Comparison of ENCODE assay signal across 9 cellular contexts in genomic region chr17:13306310-13306962, GRCh38.
DNase-seq lines count a peak whose midpoint lies in the region; ATAC-seq and TF ChIP-seq lines count a peak whose summit lies in the region.
"Had no signal": no experiment of that assay in that cellular context is flagged by ENCODE, and none has a peak within 500 bp of the region (broad histone marks: within the 10 kb centered on the region; RNA-seq: fewer than 3 reads in every experiment).

No MANE protein-coding gene starts in this region.

- intact Hi-C loops in mammary epithelial cell (cut with micrococcal nuclease) = no loop called here

- dilution Hi-C loops in mammary epithelial cell (cut with HindIII; ENCODE audit: low sequenced_read_pairs) = no loop called here

- CTCF ChIA-PET in mammary epithelial cell (lab: Charles Lee; ENCODE audit: low non-redundant PET) = no interaction called here

- peaks cover 21% of the 10 kb centered on the region for H3K9me3 Mint-ChIP-seq in nephron progenitor cell

- no peaks in the 10 kb centered on the region for H3K9me3 ChIP-seq in mammary epithelial cell (replicated peaks; ENCODE audit: insufficient read depth, low read length)

- no peak overlapping the region for H3K4me3 Mint-ChIP-seq in nephron progenitor cell

- H3K27me3 Mint-ChIP-seq in nephron progenitor cell (ENCODE audit: low read depth, poor library complexity) = peaks cover 4% of the 10 kb centered on the region

- H3K4me3 ChIP-seq in mammary epithelial cell (replicated peaks in 1 of 3; ENCODE audit: insufficient read depth in 1 of 3, low read depth in 2 of 3, low read length in 3 of 3) = no peak overlapping the region
- H3K4me3 ChIP-seq: BLaER1 treated with 17β-estradiol and CSF1 and Interleukin-3, amounts not matched to agents 10 nM and 100 nM had no signal

- no TSS peak for BruUV-seq in mammary epithelial cell (replicated peaks; lab: Mats Ljungman, UMichigan)

- H3K27ac ChIP-seq in mammary epithelial cell (ENCODE audit: insufficient read depth, low read depth, low read length) = no peak overlapping the region
- H3K27ac ChIP-seq: BLaER1 treated with 17β-estradiol and CSF1 and Interleukin-3, amounts not matched to agents 10 nM and 100 nM had no signal

- DNase-seq in NCI-H2171 treated with DMSO at 0.1 percent for 48 hours (lab: John Stamatoyannopoulos, UW) = peak; percentile 25
- no peak for DNase-seq in NCI-H2171 (lab: John Stamatoyannopoulos, UW)
- peak; percentile 52 for DNase-seq in NCI-H69 (lab: John Stamatoyannopoulos, UW)
- DNase-seq in mammary epithelial cell = peak; percentile 51
- peak; percentile 41 for DNase-seq in nephron progenitor cell
- DNase-seq in activated CD8-positive, alpha-beta memory T cell treated with anti-CD3 and anti-CD28 coated beads, Interleukin-2, amount 50 U/mL, for 48 hours = no peak

- in situ Hi-C loops in mammary epithelial cell (cut with MboI; ENCODE audit: low sequenced_read_pairs in 2 of 2) = no loop called here

- no peaks in the 10 kb centered on the region for H3K36me3 ChIP-seq in mammary epithelial cell (ENCODE audit: insufficient read depth, low read length)
- H3K36me3 ChIP-seq: BLaER1 treated with 17β-estradiol and CSF1 and Interleukin-3, amounts not matched to agents 10 nM and 100 nM had no signal

- H3K4me2 ChIP-seq in mammary epithelial cell (ENCODE audit: insufficient read depth, low read depth, low read length) = no peak overlapping the region
- H3K4me2 ChIP-seq: BLaER1 treated with 17β-estradiol and CSF1 and Interleukin-3, amounts not matched to agents 10 nM and 100 nM had no signal

- H3K4me1 Mint-ChIP-seq in nephron progenitor cell = peaks cover 19% of the 10 kb centered on the region

- no peak for ATAC-seq in HG03108 (IDR thresholded peaks at IDR 0.05; ENCODE audit: unreplicated experiment)
- no peak for ATAC-seq in HG03280 (IDR thresholded peaks at IDR 0.05; ENCODE audit: unreplicated experiment)

- no peaks in the 10 kb centered on the region for H4K20me1 ChIP-seq in mammary epithelial cell (ENCODE audit: insufficient read depth, low read length)
- H4K20me1 ChIP-seq: BLaER1 treated with 17β-estradiol and CSF1 and Interleukin-3, amounts not matched to agents 10 nM and 100 nM had no signal

- no peak overlapping the region for H3K9ac ChIP-seq in mammary epithelial cell (ENCODE audit: insufficient read depth, low read length)
- H3K9ac ChIP-seq: BLaER1 treated with 17β-estradiol and CSF1 and Interleukin-3, amounts not matched to agents 10 nM and 100 nM had no signal

- peaks cover 9% of the 10 kb centered on the region for H3K36me3 Mint-ChIP-seq in nephron progenitor cell (ENCODE audit: low read depth)

- WGBS in mammary epithelial cell (ENCODE audit: low coverage, missing lambda C conversion rate) = 51% methylated on average over 13 of the region's 13 CpGs

- H3K27me3 ChIP-seq in mammary epithelial cell (ENCODE audit: insufficient read depth, low read length) = no peaks in the 10 kb centered on the region
- H3K27me3 ChIP-seq: BLaER1 treated with 17β-estradiol and CSF1 and Interleukin-3, amounts not matched to agents 10 nM and 100 nM had no signal

- H2AFZ ChIP-seq in mammary epithelial cell (ENCODE audit: low read depth, low read length) = no peak overlapping the region

- no peak overlapping the region for H3K27ac Mint-ChIP-seq in nephron progenitor cell

- no peaks in the 10 kb centered on the region for H3K79me2 ChIP-seq in mammary epithelial cell (ENCODE audit: insufficient read depth, low read length)

- H3K4me1 ChIP-seq in mammary epithelial cell (ENCODE audit: insufficient read depth, low read length) = no peaks in the 10 kb centered on the region
- H3K4me1 ChIP-seq: BLaER1 treated with 17β-estradiol and CSF1 and Interleukin-3, amounts not matched to agents 10 nM and 100 nM had no signal

- TF ChIP-seq CTCF in mammary epithelial cell (conservative IDR thresholded peaks at IDR 0.05 in 1 of 2, IDR thresholded peaks at IDR 0.05 in 1 of 2; ENCODE audit: extremely low read depth in 1 of 2, insufficient read depth in 1 of 2, low read depth in 1 of 2, low read length in 2 of 2) (peak; percentile 62 to 69), nephron progenitor cell (IDR thresholded peaks at IDR 0.05) (peak; percentile 68)

Comparison
In these comparisons a context has a peak if more than half of its experiments do, and no peak if none do; other contexts are left out.
1. DNase-seq: peak in NCI-H2171 treated with DMSO at 0.1 percent for 48 hours (single experiment), NCI-H69 (single experiment), mammary epithelial cell (single experiment) and nephron progenitor cell (single experiment); none in NCI-H2171 (single experiment) and activated CD8-positive, alpha-beta memory T cell treated with anti-CD3 and anti-CD28 coated beads, Interleukin-2, amount 50 U/mL, for 48 hours (single experiment).